Comparison of ENCODE assay signal across 15 cellular contexts in the genomic region with DNA sequence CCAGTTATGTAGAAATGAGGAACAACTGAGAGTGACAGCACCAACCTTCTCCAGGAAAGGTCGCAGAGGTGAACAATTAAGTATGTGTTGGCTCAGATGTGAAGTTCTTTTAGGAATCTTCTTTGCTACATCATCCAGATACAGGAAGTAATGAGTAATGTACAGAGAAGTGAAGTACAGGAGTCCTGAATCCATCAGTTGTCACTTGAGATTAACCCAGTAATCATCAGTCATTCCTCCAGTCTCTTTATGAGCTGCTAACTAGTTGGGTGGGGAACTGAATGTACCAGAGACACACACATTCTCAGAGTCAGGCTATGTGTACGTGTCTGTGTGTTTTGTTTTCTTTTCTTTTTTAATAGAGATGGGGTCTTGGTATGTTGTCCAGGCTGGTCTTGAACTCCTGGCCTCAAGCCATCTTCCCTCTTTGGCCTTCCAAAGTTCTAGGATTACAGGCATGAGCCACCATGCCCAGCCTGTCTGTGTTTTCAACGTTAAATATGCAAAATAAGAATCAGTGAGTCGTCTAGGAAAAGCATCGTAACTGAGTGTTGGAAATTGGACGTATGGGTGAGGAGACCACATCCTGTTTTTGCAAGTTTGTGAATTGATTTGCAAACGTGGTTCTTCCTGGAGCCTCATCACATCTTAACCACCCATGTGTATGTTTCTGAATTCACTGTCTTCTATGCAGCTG. TPM values are rescaled to one million over a fixed set of nuclear protein-coding genes. Genes with fewer than 3 reads are reported as not detected.
DNase-seq lines count a peak whose midpoint lies in the region; ATAC-seq and TF ChIP-seq lines count a peak whose summit lies in the region.
"Had no signal": no experiment of that assay in that cellular context is flagged by ENCODE, and none has a peak within 500 bp of the region (broad histone marks: within the 10 kb centered on the region; RNA-seq: fewer than 3 reads in every experiment).

No MANE protein-coding gene starts in this region.

- no peaks in the 10 kb centered on the region for H3K36me3 ChIP-seq in CD4-positive, alpha-beta memory T cell (ENCODE audit: insufficient read depth, low read length)
- H3K36me3 ChIP-seq in KOPT-K1 (ENCODE audit: insufficient read depth, low read length) = no peaks in the 10 kb centered on the region
- H3K36me3 ChIP-seq in thyroid gland = no peaks in the 10 kb centered on the region
- H3K36me3 ChIP-seq in adrenal gland (replicated peaks in 1 of 2) = no peaks in the 10 kb centered on the region
- H3K36me3 ChIP-seq: lower lobe of right lung had no signal

- CTCF ChIA-PET in CD4-positive, alpha-beta memory T cell (lab: Charles Lee; ENCODE audit: partially characterized antibody) = interaction anchor here (1.3 to 1.8 kb wide), 2 partner anchors 47 to 52 kb away, joined by 3 to 9 read pairs; no protein-coding TSS in a partner anchor

- no peaks in the 10 kb centered on the region for H3K9me3 ChIP-seq in CD4-positive, alpha-beta memory T cell (ENCODE audit: control insufficient read depth in 1 of 2, low read length in 2 of 2)
- peaks cover 3% of the 10 kb centered on the region for H3K9me3 ChIP-seq in KOPT-K1 (ENCODE audit: insufficient read depth, low read length, poor library complexity, severe bottlenecking)
- no peaks in the 10 kb centered on the region for H3K9me3 ChIP-seq in thyroid gland
- no peaks in the 10 kb centered on the region for H3K9me3 ChIP-seq in adrenal gland (replicated peaks in 1 of 3)
- H3K9me3 ChIP-seq: lower lobe of right lung had no signal

- H3K27me3 Mint-ChIP-seq in CD4-positive, alpha-beta memory T cell = no peaks in the 10 kb centered on the region
- peaks cover 12% of the 10 kb centered on the region for H3K27me3 Mint-ChIP-seq in memory B cell

- peaks cover 30 to 41% (median 35%) of the 10 kb centered on the region in 4 donors for H3K4me1 Mint-ChIP-seq in CD4-positive, alpha-beta memory T cell
- H3K4me1 Mint-ChIP-seq in memory B cell = peaks cover 20% of the 10 kb centered on the region
- H3K4me1 Mint-ChIP-seq: endodermal cell had no signal

- H3K4me1 ChIP-seq in CD4-positive, alpha-beta memory T cell (ENCODE audit: insufficient read depth, low read length) = peaks cover 34% of the 10 kb centered on the region
- no peaks in the 10 kb centered on the region for H3K4me1 ChIP-seq in thyroid gland
- no peaks in the 10 kb centered on the region for H3K4me1 ChIP-seq in adrenal gland (replicated peaks in 1 of 2)
- H3K4me1 ChIP-seq: lower lobe of right lung had no signal

- TF ChIP-seq POLR2A in thyroid gland (IDR thresholded peaks at IDR 0.05) (no peak), adrenal gland (IDR thresholded peaks at IDR 0.05) (no peak)

- TF ChIP-seq CTCF in thyroid gland (IDR thresholded peaks at IDR 0.05) = no peak
- no peak for TF ChIP-seq CTCF in adrenal gland (IDR thresholded peaks at IDR 0.05)

- peaks cover 0 to 44% (median 20%) of the 10 kb centered on the region in 8 donors for H3K9me3 Mint-ChIP-seq in CD4-positive, alpha-beta memory T cell
- H3K9me3 Mint-ChIP-seq in memory B cell = peaks cover 26% of the 10 kb centered on the region
- H3K9me3 Mint-ChIP-seq: type B pancreatic cell had no signal

- peak overlapping the region in 1 of 2 donors; percentile 37 for H3K4me3 ChIP-seq in CD4-positive, alpha-beta memory T cell (ENCODE audit: low read length in 2 of 2)
- H3K4me3 ChIP-seq in thyroid gland (replicated peaks in 1 of 3) = no peak overlapping the region
- H3K4me3 ChIP-seq in adrenal gland = no peak overlapping the region
- H3K4me3 ChIP-seq: lower lobe of right lung had no signal

- peak overlapping the region; percentile 50 for H3K27ac ChIP-seq in CD4-positive, alpha-beta memory T cell (ENCODE audit: low read depth, low read length)
- peak overlapping the region; percentile 44 for H3K27ac ChIP-seq in KOPT-K1 (ENCODE audit: low read depth, low read length, poor library complexity, severe bottlenecking)
- H3K27ac ChIP-seq in thyroid gland = no peak overlapping the region
- H3K27ac ChIP-seq in adrenal gland = no peak overlapping the region
- H3K27ac ChIP-seq: lower lobe of right lung, parathyroid adenoma had no signal

- POLR2A ChIA-PET in CD4-positive, alpha-beta memory T cell (lab: Charles Lee; ENCODE audit: partially characterized antibody) = interaction anchor here (0.6 to 3.1 kb wide), 26 partner anchors 8 to 437 kb away, joined by 3 to 46 read pairs (median 4); a partner anchor contains a TSS

- intact Hi-C loops in CD4-positive, alpha-beta memory T cell (cut with micrococcal nuclease) = loop anchor here (1.0 to 2.0 kb wide), 4 partner anchors 20 to 68 kb away; a partner anchor contains a TSS
- intact Hi-C loops in thyroid gland (cut with DNase I) (no loop called here), adrenal gland (cut with DNase I) (no loop called here)

- H3K27me3 ChIP-seq in CD4-positive, alpha-beta memory T cell (ENCODE audit: insufficient read depth, low read length) = no peaks in the 10 kb centered on the region
- H3K27me3 ChIP-seq in thyroid gland = no peaks in the 10 kb centered on the region
- H3K27me3 ChIP-seq in adrenal gland = no peaks in the 10 kb centered on the region

- H3K27ac Mint-ChIP-seq in CD4-positive, alpha-beta memory T cell = peak overlapping the region; percentile 95 to 100 (median 97)
- H3K27ac Mint-ChIP-seq in memory B cell = peak overlapping the region; percentile 79
- H3K27ac Mint-ChIP-seq: endodermal cell, type B pancreatic cell had no signal

- H3K4me3 Mint-ChIP-seq in CD4-positive, alpha-beta memory T cell = peak overlapping the region; percentile 56 to 84 (median 81)
- H3K4me3 Mint-ChIP-seq in memory B cell = no peak overlapping the region
- H3K4me3 Mint-ChIP-seq: endodermal cell, type B pancreatic cell had no signal

- WGBS in thyroid gland, 2 donors = 46 to 60% methylated on average over 7 of the region's 7 CpGs
- 34 to 45% (median 41%) methylated on average over 7 of the region's 7 CpGs for WGBS in adrenal gland, 4 donors

- H3K36me3 Mint-ChIP-seq in CD4-positive, alpha-beta memory T cell = peaks cover 10 to 13% of the 10 kb centered on the region in 2 donors
- H3K36me3 Mint-ChIP-seq in memory B cell = peaks cover 14% of the 10 kb centered on the region
- H3K36me3 Mint-ChIP-seq: type B pancreatic cell had no signal

- DNase-seq in CD4-positive, alpha-beta memory T cell = peak; percentile 75 to 86 (median 83)
- DNase-seq in activated CD4-positive, alpha-beta T cell treated with anti-CD3 and anti-CD28 coated beads, Interleukin-2, amount 50 U/mL, for 48 hours = peak; percentile 15 to 32
- DNase-seq in memory B cell (ENCODE audit: low spot score in 2 of 2) (no peak), COLO829 (ENCODE audit: low spot score) (no peak), thyroid gland (no peak), ecto neural progenitor cell (ENCODE audit: low spot score) (no peak), adrenal gland (no peak)
- DNase-seq: amniotic stem cell, endodermal cell, glutamatergic neuron, lower lobe of right lung, NCI-H1930 had no signal

- peak; percentile 90 for ATAC-seq in memory B cell (ENCODE audit: low read depth)

RNA-seq across cellular contexts. Expression of a gene that starts 19.9 kb away (rescaled TPM):
- total RNA-seq in CD4-positive, alpha-beta memory T cell = 10 to 100 TPM; 27.7 to 29.2 TPM
- 10 to 100 TPM in 1 of 2 donors, 1 to 10 TPM in 1; 6.7 to 11.6 TPM for polyA plus RNA-seq in CD4-positive, alpha-beta memory T cell
- 10 to 100 TPM in 2 of 4 donors, 1 to 10 TPM in 2; 6.4 to 10.8 (median 9.4) TPM for total RNA-seq in thyroid gland
- total RNA-seq in adrenal gland = 10 to 100 TPM in 2 of 8 donors, 1 to 10 TPM in 6; 4.4 to 15.4 (median 8.5) TPM
- polyA plus RNA-seq in adrenal gland = 1 to 10 TPM; 5.4 to 7.8 (median 6.2) TPM

RNA-seq across cellular contexts. Expression of a gene that starts 27.0 kb away (rescaled TPM):
- total RNA-seq in CD4-positive, alpha-beta memory T cell = under 1 TPM; 0.49 to 0.97 TPM
- polyA plus RNA-seq in CD4-positive, alpha-beta memory T cell = not detected
- total RNA-seq in thyroid gland = not detected
- not detected for total RNA-seq in adrenal gland
- polyA plus RNA-seq in adrenal gland = not detected
- total RNA-seq: lower lobe of right lung had no signal

RNA-seq across cellular contexts. Expression of a gene that starts 41.4 kb away (rescaled TPM):
- under 1 TPM; 0.35 to 0.42 TPM for total RNA-seq in CD4-positive, alpha-beta memory T cell
- polyA plus RNA-seq in CD4-positive, alpha-beta memory T cell = under 1 TPM in 1 of 2 donors, not detected in 1; 0.05 TPM
- total RNA-seq in thyroid gland = 1 to 10 TPM in 1 of 4 donors, under 1 TPM in 3; 0.22 to 2.2 (median 0.54) TPM
- 1 to 10 TPM; 2.1 to 7.8 (median 4.3) TPM for total RNA-seq in adrenal gland
- under 1 TPM; 0.40 to 0.72 (median 0.71) TPM for polyA plus RNA-seq in adrenal gland
- total RNA-seq: endodermal cell had no signal

Comparison
In these comparisons a context has a peak if more than half of its experiments do, and no peak if none do; other contexts are left out.
1. DNase-seq: peak in CD4-positive, alpha-beta memory T cell (5 of 5) and activated CD4-positive, alpha-beta T cell treated with anti-CD3 and anti-CD28 coated beads, Interleukin-2, amount 50 U/mL, for 48 hours (2 of 2); none in memory B cell (0 of 2), COLO829 (single experiment), thyroid gland (0 of 2), ecto neural progenitor cell (single experiment) and adrenal gland (0 of 7).
2. H3K27ac ChIP-seq: peak in CD4-positive, alpha-beta memory T cell (single experiment) and KOPT-K1 (single experiment); none in thyroid gland (0 of 3) and adrenal gland (0 of 5).